ENCODE assay signal across 23 cellular contexts in genomic region chr1:207461649-207462048, GRCh38. TPM values are rescaled to one million over a fixed set of nuclear protein-coding genes. Genes with fewer than 3 reads are reported as not detected.
A peak's percentile ranks its signal among the peaks of the same experiment; 100 is the strongest.
DNase-seq lines count a peak whose midpoint lies in the region; ATAC-seq and TF ChIP-seq lines count a peak whose summit lies in the region.
"Had no signal": no experiment of that assay in that cellular context is flagged by ENCODE, and none has a peak within 500 bp of the region (broad histone marks: within the 10 kb centered on the region; RNA-seq: fewer than 3 reads in every experiment).

No MANE protein-coding gene starts in this region.

- no peaks in the 10 kb centered on the region for H3K9me3 ChIP-seq in HEK293 (ENCODE audit: control insufficient read depth, insufficient read depth, low read depth, low read length)
- H3K9me3 ChIP-seq: BLaER1, Caco-2 had no signal

- H3K36me3 Mint-ChIP-seq in activated T-cell treated with anti-CD3 and anti-CD28 coated beads, Interleukin-2, amount 50 U/mL, for 72 hours (ENCODE audit: insufficient read depth in 2 of 2), result peaks cover 0 to 2% of the 10 kb centered on the region in 2 donors
- H3K36me3 Mint-ChIP-seq in memory B cell, result peaks cover 14% of the 10 kb centered on the region

- TF ChIP-seq CTCF in HEK293 (tag by site-specific recombination; IDR thresholded peaks at IDR 0.05), result no peak

- H3K4me3 ChIP-seq in HEK293 (ENCODE audit: low read depth, low read length), result no peak overlapping the region
- H3K4me3 ChIP-seq: BLaER1 had no signal

- H3K9me3 Mint-ChIP-seq in activated T-cell treated with anti-CD3 and anti-CD28 coated beads, Interleukin-2, amount 50 U/mL, for 72 hours, result peaks cover 0 to 3% of the 10 kb centered on the region in 2 donors
- H3K9me3 Mint-ChIP-seq in memory B cell, result no peaks in the 10 kb centered on the region
- H3K9me3 Mint-ChIP-seq: CD4-positive, alpha-beta T cell had no signal

- peak; percentile 11 to 14 for ATAC-seq in activated T-cell treated with anti-CD3 and anti-CD28 coated beads, Interleukin-2, amount 50 U/mL, for 72 hours (replicated peaks in 1 of 2)
- ATAC-seq in memory B cell (ENCODE audit: low read depth) (no peak), GM18520 (IDR thresholded peaks at IDR 0.05; ENCODE audit: unreplicated experiment) (no peak)
- ATAC-seq: HCT116 had no signal

- CTCF ChIA-PET in HEK293 (lab: Yijun Ruan, JAX), result no interaction called here

- no peaks in the 10 kb centered on the region for H3K36me3 ChIP-seq in HEK293 (ENCODE audit: control insufficient read depth in 2 of 2, insufficient read depth in 1 of 2, low read length in 2 of 2)
- H3K36me3 ChIP-seq: BLaER1 had no signal

- H3K27ac Mint-ChIP-seq in activated T-cell treated with anti-CD3 and anti-CD28 coated beads, Interleukin-2, amount 50 U/mL, for 72 hours, result no peak overlapping the region
- peak overlapping the region; percentile 45 for H3K27ac Mint-ChIP-seq in memory B cell
- H3K27ac Mint-ChIP-seq: CD4-positive, alpha-beta T cell had no signal

- H3K4me3 Mint-ChIP-seq in activated T-cell treated with anti-CD3 and anti-CD28 coated beads, Interleukin-2, amount 50 U/mL, for 72 hours, result no peak overlapping the region
- H3K4me3 Mint-ChIP-seq in memory B cell, result no peak overlapping the region
- H3K4me3 Mint-ChIP-seq: CD4-positive, alpha-beta T cell had no signal

- no peak overlapping the region for H3K27ac ChIP-seq in HEK293 (ENCODE audit: extremely low read depth, low read depth, low read length)
- H3K27ac ChIP-seq: BLaER1 had no signal

- DNase-seq in activated T-cell treated with anti-CD3 and anti-CD28 coated beads, Interleukin-2, amount 50 U/mL, for 72 hours, result no peak
- DNase-seq in activated T-cell treated with anti-CD3 and anti-CD28 coated beads for 4 hours (no peak), memory B cell (ENCODE audit: low spot score in 2 of 2) (no peak), RKO (ENCODE audit: low spot score) (no peak), H4 (ENCODE audit: low spot score) (no peak)
- DNase-seq: Caco-2; CD4-positive, alpha-beta T cell; GF-D8; Kasumi-1; MV-4-11; NCI-H1105; NCI-H1436 treated with DMSO at 0.1 percent for 48 hours; NCI-H187 treated with DMSO at 0.1 percent for 48 hours; NCI-H2171 treated with DMSO at 0.1 percent for 48 hours; NCI-H524; NCI-H748 treated with DMSO at 0.1 percent for 48 hours had no signal

- H3K4me1 ChIP-seq in HEK293 (ENCODE audit: control insufficient read depth, insufficient read depth, low read length), result peaks cover 8% of the 10 kb centered on the region
- H3K4me1 ChIP-seq: BLaER1, Caco-2 had no signal

- peaks cover 25% of the 10 kb centered on the region for H3K4me1 Mint-ChIP-seq in activated T-cell treated with anti-CD3 and anti-CD28 coated beads, Interleukin-2, amount 50 U/mL, for 72 hours (ENCODE audit: low read depth)
- peaks cover 21% of the 10 kb centered on the region for H3K4me1 Mint-ChIP-seq in memory B cell

- POLR2A ChIA-PET in HEK293 (lab: Yijun Ruan, JAX), result no interaction called here

- no peaks in the 10 kb centered on the region for H3K27me3 Mint-ChIP-seq in activated T-cell treated with anti-CD3 and anti-CD28 coated beads, Interleukin-2, amount 50 U/mL, for 72 hours (ENCODE audit: low read depth)
- no peaks in the 10 kb centered on the region for H3K27me3 Mint-ChIP-seq in memory B cell

TF ChIP-seq in HEK293, 187 proteins besides CTCF, POLR2A, EP300 and RAD21:
- TF ChIP-seq FEZF1 (tag by site-specific recombination; IDR thresholded peaks at IDR 0.05) (peak; percentile 38; the same call in 1 of the 2 replicates), OSR2 (tag by site-specific recombination; IDR thresholded peaks at IDR 0.05) (0 out of 2 replicates have a peak, but pooled peaks have one; percentile 29), ZNF423 (tag by site-specific recombination; IDR thresholded peaks at IDR 0.05) (no peak), ZNF555 (tag by site-specific recombination; conservative IDR thresholded peaks at IDR 0.05) (0 out of 2 replicates have a peak, but pooled peaks have one; percentile 3), SP7 (tag by site-specific recombination; IDR thresholded peaks at IDR 0.05) (peak; percentile 31; the same call in 1 of the 2 replicates), ZNF629 (tag by site-specific recombination; IDR thresholded peaks at IDR 0.05) (peak; percentile 73), ZNF335 (tag by site-specific recombination; conservative IDR thresholded peaks at IDR 0.05) (peak; percentile 42; the same call in 1 of the 2 replicates), ZNF639 (tag by site-specific recombination; IDR thresholded peaks at IDR 0.05) (peak; percentile 76), KLF8 (tag by site-specific recombination; IDR thresholded peaks at IDR 0.05) (peak; percentile 69; the same call in 1 of the 2 replicates), REST (tag by site-specific recombination; IDR thresholded peaks at IDR 0.05) (no peak), ZNF600 (tag by site-specific recombination; IDR thresholded peaks at IDR 0.05) (peak; percentile 40; the same call in 1 of the 2 replicates), ZNF138 (tag by site-specific recombination; IDR thresholded peaks at IDR 0.05; ENCODE audit: borderline replicate concordance) (no peak), ZXDB (tag by site-specific recombination; IDR thresholded peaks at IDR 0.05) (peak; percentile 68), ZNF843 (tag by site-specific recombination; IDR thresholded peaks at IDR 0.05) (peak; percentile 64; the same call in 1 of the 2 replicates), ZNF16 (tag by site-specific recombination; IDR thresholded peaks at IDR 0.05; ENCODE audit: low read depth) (no peak), ZNF366 (tag by site-specific recombination; conservative IDR thresholded peaks at IDR 0.05) (peak; percentile 61; the same call in 1 of the 2 replicates)
TF ChIP-seq in HEK293: peak in this region for 12.

RNA-seq across cellular contexts. Expression of gene CR2, which starts 7.5 kb away (rescaled TPM):
- under 1 TPM; 0.07 to 0.26 TPM for total RNA-seq in activated T-cell treated with anti-CD3 and anti-CD28 coated beads, Interleukin-2, amount 50 U/mL, for 72 hours
- total RNA-seq in H4 (2014; rRNA removed; shearing (Covaris generic)), result 0.02 and 0.08 TPM in 2 replicates
- total RNA-seq: A172, HT-29, M059J had no signal

RNA-seq across cellular contexts. Expression of gene CR1, which starts 34.3 kb away (rescaled TPM):
- under 1 TPM; 0.09 to 0.22 TPM for total RNA-seq in activated T-cell treated with anti-CD3 and anti-CD28 coated beads, Interleukin-2, amount 50 U/mL, for 72 hours
- total RNA-seq in H4 (2014; rRNA removed; shearing (Covaris generic)), result not detected in 2 replicates
- total RNA-seq: A172, Caco-2, HT-29, M059J had no signal

Comparison
In these comparisons a context has a peak if more than half of its experiments do, and no peak if none do; other contexts are left out.
1. ATAC-seq: peak in activated T-cell treated with anti-CD3 and anti-CD28 coated beads, Interleukin-2, amount 50 U/mL, for 72 hours (2 of 2); none in memory B cell (single experiment) and GM18520 (single experiment).